Comparison of ENCODE assay signal across 12 cellular contexts in the genomic region with DNA sequence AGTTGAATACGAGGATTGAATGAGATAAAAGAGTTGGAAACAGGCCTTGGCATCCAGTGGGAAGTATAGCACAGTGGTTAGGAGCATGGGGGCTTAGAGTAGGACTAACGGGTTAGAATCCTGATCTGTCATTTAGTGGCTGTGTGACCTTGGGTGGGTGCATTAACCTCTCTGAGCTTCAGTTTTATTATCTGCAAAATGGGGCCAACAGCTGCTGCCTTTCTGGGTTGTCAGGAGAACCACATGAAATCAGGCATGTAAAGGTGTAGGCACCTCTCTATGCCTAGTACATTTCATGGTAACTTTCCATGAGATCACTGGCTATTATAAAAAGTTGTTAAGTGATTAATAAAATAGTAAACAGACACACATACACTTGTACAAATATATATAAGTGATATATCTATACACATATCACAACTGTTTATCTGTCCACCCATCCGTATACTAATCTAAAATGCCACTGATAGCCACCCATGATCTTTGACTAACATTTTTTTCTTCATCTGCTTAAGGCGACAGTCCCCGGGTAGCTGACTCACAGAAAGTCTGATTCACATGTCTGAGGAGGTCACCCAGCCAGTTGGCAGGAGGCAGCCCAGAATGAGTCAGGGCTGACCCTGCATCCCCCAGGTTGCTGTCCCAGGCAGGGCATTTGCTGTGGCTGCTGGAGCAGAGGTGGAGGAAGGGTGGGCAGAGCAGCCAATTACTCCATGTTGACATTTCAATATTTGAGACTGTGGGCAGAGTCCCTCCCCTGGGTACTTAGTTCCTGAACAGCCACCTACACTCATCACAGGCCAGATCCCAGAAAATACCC.
DNase-seq lines count a peak whose midpoint lies in the region; ATAC-seq and TF ChIP-seq lines count a peak whose summit lies in the region.
"Had no signal": no experiment of that assay in that cellular context is flagged by ENCODE, and none has a peak within 500 bp of the region (broad histone marks: within the 10 kb centered on the region; RNA-seq: fewer than 3 reads in every experiment).

No MANE protein-coding gene starts in this region.

- no peaks in the 10 kb centered on the region for H3K36me3 ChIP-seq in heart left ventricle
- no peaks in the 10 kb centered on the region for H3K36me3 ChIP-seq in lower lobe of right lung
- no peaks in the 10 kb centered on the region for H3K36me3 ChIP-seq in aorta (ENCODE audit: control insufficient read depth in 1 of 2, insufficient read depth in 2 of 2, low read length in 1 of 2)

- H3K4me1 ChIP-seq in heart left ventricle (peaks cover 0 to 4% (median 0%) of the 10 kb centered on the region in 12 donors), lower lobe of right lung (no peaks in the 10 kb centered on the region), aorta (ENCODE audit: control insufficient read depth in 1 of 2, insufficient read depth in 2 of 2, low read length in 2 of 2) (no peaks in the 10 kb centered on the region)

- TF ChIP-seq CTCF in heart left ventricle (IDR thresholded peaks at IDR 0.05), result no peak
- TF ChIP-seq CTCF in VCaP (conservative IDR thresholded peaks at IDR 0.05), result no peak
- TF ChIP-seq CTCF in lower lobe of right lung (IDR thresholded peaks at IDR 0.05), result no peak

- H3K4me3 ChIP-seq in heart left ventricle (no peak overlapping the region), lower lobe of right lung (no peak overlapping the region), aorta (ENCODE audit: low read length in 2 of 2) (no peak overlapping the region)
- H3K4me3 ChIP-seq: GM23338 had no signal

- DNase-seq in heart left ventricle (peak in 3 of 5 donors; percentile 17 to 75 (median 69)), Right ventricle myocardium inferior (ENCODE audit: missing footprints) (no peak), lower lobe of right lung (no peak), aorta (peak in 1 of 2 donors; percentile 58), NCI-H345 (lab: John Stamatoyannopoulos, UW) (no peak), NCI-H446 treated with DMSO at 0.1 percent for 48 hours (lab: John Stamatoyannopoulos, UW) (no peak)
- no peak for DNase-seq in activated CD4-positive, alpha-beta T cell treated with anti-CD3 and anti-CD28 coated beads, Interleukin-2, amount 50 U/mL, for 1 hour
- DNase-seq: activated CD8-positive, alpha-beta memory T cell treated with anti-CD3 and anti-CD28 coated beads for 24 hours; naive thymus-derived CD8-positive, alpha-beta T cell; NCI-H1436 had no signal

- no peak overlapping the region for H3K27ac ChIP-seq in heart left ventricle
- peak overlapping the region; percentile 50 for H3K27ac ChIP-seq in VCaP
- H3K27ac ChIP-seq in lower lobe of right lung, result no peak overlapping the region
- no peak overlapping the region for H3K27ac ChIP-seq in aorta (ENCODE audit: low read depth in 1 of 2, low read length in 2 of 2)

- no peaks in the 10 kb centered on the region for H3K27me3 ChIP-seq in heart left ventricle
- H3K27me3 ChIP-seq in lower lobe of right lung (ENCODE audit: low read depth), result no peaks in the 10 kb centered on the region
- no peaks in the 10 kb centered on the region for H3K27me3 ChIP-seq in aorta (ENCODE audit: control insufficient read depth in 1 of 2, insufficient read depth in 2 of 2, low read length in 1 of 2)

- peaks cover 0 to 3% (median 0%) of the 10 kb centered on the region in 12 donors for H3K9me3 ChIP-seq in heart left ventricle
- no peaks in the 10 kb centered on the region for H3K9me3 ChIP-seq in lower lobe of right lung
- no peaks in the 10 kb centered on the region for H3K9me3 ChIP-seq in aorta (ENCODE audit: control insufficient read depth, low read length)

- intact Hi-C loops in heart left ventricle (cut with DNase I) (no loop called here), Right ventricle myocardium inferior (cut with DNase I) (no loop called here), lower lobe of right lung (cut with DNase I) (no loop called here), aorta (cut with DNase I) (no loop called here)

- TF ChIP-seq POLR2A in heart left ventricle (IDR thresholded peaks at IDR 0.05), result no peak

- 46 to 59% (median 47%) methylated on average over 5 of the region's 5 CpGs for WGBS in heart left ventricle, 4 donors
- WGBS in aorta, 2 donors, result 36 to 42% methylated on average over 5 of the region's 5 CpGs

- peak in 3 of 4 donors; percentile 57 to 97 (median 86) for ATAC-seq in heart left ventricle
- no peak for ATAC-seq in Right ventricle myocardium inferior
- ATAC-seq in lower lobe of right lung, result peak; percentile 64 to 93
- ATAC-seq in aorta (ENCODE audit: low FRiP score), result peak; percentile 57
- ATAC-seq: GM23338; naive thymus-derived CD8-positive, alpha-beta T cell had no signal

Comparison
In these comparisons a context has a peak if more than half of its experiments do, and no peak if none do; other contexts are left out.
1. DNase-seq: peak in heart left ventricle (3 of 5); none in Right ventricle myocardium inferior (single experiment), lower lobe of right lung (single experiment), NCI-H345 (single experiment), NCI-H446 treated with DMSO at 0.1 percent for 48 hours (single experiment) and activated CD4-positive, alpha-beta T cell treated with anti-CD3 and anti-CD28 coated beads, Interleukin-2, amount 50 U/mL, for 1 hour (single experiment).